Comparison of ENCODE assay signal across 1 cellular context in the genomic region with DNA sequence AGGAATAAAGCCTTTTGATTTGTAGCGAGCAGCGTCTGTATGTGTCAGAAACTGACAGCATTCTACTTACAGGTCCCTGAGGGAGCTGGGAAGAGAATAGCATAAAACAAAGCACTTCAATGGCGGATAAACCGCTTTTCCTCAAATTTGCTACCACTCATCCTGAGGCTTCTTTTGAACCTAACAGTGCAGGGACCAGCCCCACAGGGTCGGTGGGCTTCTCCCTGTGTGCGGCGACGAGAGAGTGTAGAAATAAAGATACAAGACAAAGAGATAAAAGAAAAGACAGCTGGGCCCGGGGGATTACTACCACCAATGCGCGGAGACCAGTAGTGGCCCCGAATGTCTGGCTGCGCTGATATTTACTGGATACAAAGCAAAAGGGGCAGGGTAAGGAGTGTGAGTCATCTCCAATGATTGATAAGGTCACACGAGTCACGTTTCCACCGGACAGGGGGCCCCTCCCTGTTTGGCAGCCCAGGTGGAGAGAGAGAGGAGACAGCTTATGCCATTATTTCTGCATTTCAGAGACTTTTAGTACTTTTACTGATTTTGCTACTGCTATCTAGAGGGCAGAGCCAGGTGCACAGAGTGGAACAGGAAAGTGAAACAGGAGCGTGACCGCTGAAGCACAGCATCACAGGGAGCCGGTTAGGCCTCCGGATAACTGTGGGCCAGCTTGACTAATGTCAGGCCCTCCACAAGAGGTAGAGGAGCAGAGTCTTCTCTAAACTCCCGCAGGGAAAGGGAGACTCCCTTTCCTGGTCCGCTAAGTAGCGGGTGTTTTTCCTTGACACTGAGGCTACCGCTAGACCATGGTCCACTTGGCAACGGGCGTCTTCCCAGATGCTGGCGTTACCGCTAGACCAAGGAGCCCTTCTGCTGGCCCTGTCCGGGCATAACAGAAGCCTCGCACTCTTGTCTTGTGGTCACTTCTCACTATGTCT.
TF ChIP-seq lines count a peak whose summit lies in the region.
"Not testable (repeated sequence)": the region's sequence is repeated elsewhere in the genome, so short reads cannot be mapped to it uniquely, and the experiment has no call there.

No MANE protein-coding gene starts in this region.

TF ChIP-seq in K562, 482 proteins besides CTCF, POLR2A, EP300 and RAD21 (continued from another document and continues in another):
- TF ChIP-seq, protein P1, sequence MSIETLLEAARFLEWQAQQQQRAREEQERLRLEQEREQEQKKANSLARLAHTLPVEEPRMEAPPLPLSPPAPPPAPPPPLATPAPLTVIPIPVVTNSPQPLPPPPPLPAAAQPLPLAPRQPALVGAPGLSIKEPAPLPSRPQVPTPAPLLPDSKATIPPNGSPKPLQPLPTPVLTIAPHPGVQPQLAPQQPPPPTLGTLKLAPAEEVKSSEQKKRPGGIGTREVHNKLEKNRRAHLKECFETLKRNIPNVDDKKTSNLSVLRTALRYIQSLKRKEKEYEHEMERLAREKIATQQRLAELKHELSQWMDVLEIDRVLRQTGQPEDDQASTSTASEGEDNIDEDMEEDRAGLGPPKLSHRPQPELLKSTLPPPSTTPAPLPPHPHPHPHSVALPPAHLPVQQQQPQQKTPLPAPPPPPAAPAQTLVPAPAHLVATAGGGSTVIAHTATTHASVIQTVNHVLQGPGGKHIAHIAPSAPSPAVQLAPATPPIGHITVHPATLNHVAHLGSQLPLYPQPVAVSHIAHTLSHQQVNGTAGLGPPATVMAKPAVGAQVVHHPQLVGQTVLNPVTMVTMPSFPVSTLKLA (conservative IDR thresholded peaks at IDR 0.05) = peak; percentile 72 to 85
- TF ChIP-seq RAD51 (IDR thresholded peaks at IDR 0.05; ENCODE audit: borderline replicate concordance, low read depth) (0 out of 2 replicates have a peak, but pooled peaks have one; percentile 19), TOE1 (IDR thresholded peaks at IDR 0.05; ENCODE audit: borderline replicate concordance) (peak; percentile 73; the same call in 1 of the 2 replicates), ZNF589 (CRISPR knock-in tag; IDR thresholded peaks at IDR 0.05; ENCODE audit: low read depth) (peak; percentile 56; the same call in 1 of the 2 replicates), FOSL1 (tag; conservative IDR thresholded peaks at IDR 0.05) (peak; percentile 98), LCOR (CRISPR knock-in tag; IDR thresholded peaks at IDR 0.05) (peak; percentile 38; the same call in 1 of the 2 replicates), SRF (CRISPR knock-in tag; IDR thresholded peaks at IDR 0.05) (peak in 1 of 2 experiments; percentile 78; a peak in 2 of 4 replicates), ZNF134 (CRISPR knock-in tag; conservative IDR thresholded peaks at IDR 0.05) (0 out of 2 replicates have a peak, but pooled peaks have one; percentile 35), ZNF584 (CRISPR knock-in tag; IDR thresholded peaks at IDR 0.05; ENCODE audit: low read depth) (peak; percentile 72), PHTF2 (CRISPR knock-in tag; IDR thresholded peaks at IDR 0.05) (0 out of 2 replicates have a peak, but pooled peaks have one; percentile 47), ZNF695 (CRISPR knock-in tag; IDR thresholded peaks at IDR 0.05) (peak; percentile 72; the same call in 1 of the 2 replicates), KDM1A (IDR thresholded peaks at IDR 0.05) (peak; percentile 66 to 80; a peak in 3 of 4 replicates), TEAD1 (CRISPR knock-in tag; IDR thresholded peaks at IDR 0.05) (peak; percentile 26 to 30; a peak in 1 of 4 replicates), HDAC3 (IDR thresholded peaks at IDR 0.05; ENCODE audit: borderline replicate concordance, partially characterized antibody) (peak; percentile 83), RHOXF2B (CRISPR knock-in tag; conservative IDR thresholded peaks at IDR 0.05) (peak; percentile 47), DMBX1 (CRISPR knock-in tag; IDR thresholded peaks at IDR 0.05; ENCODE audit: borderline replicate concordance) (peak; percentile 38; the same call in 1 of the 2 replicates), ZBED1 (IDR thresholded peaks at IDR 0.05) (peak; percentile 85; the same call in 1 of the 2 replicates), FOXK2 (conservative IDR thresholded peaks at IDR 0.05 in 1 of 2, IDR thresholded peaks at IDR 0.05 in 1 of 2; ENCODE audit: low read depth in 2 of 2) (peak; percentile 54 to 76), KDM5B (IDR thresholded peaks at IDR 0.05; ENCODE audit: insufficient replicate concordance, low read depth, low read length) (peak; percentile 76), GABPB1 (CRISPR knock-in tag; IDR thresholded peaks at IDR 0.05) (peak; percentile 58), CBFA2T3 (IDR thresholded peaks at IDR 0.05) (peak; percentile 93), YY1 (IDR thresholded peaks at IDR 0.05; ENCODE audit: borderline replicate concordance in 1 of 3, control insufficient read depth in 1 of 3, extremely low read depth in 1 of 3, insufficient read depth in 3 of 3, insufficient read length in 1 of 3, insufficient replicate concordance in 2 of 3, low read depth in 1 of 3, low read length in 2 of 3) (peak in 1 of 3 experiments; percentile 11), NCOA1 (IDR thresholded peaks at IDR 0.05; ENCODE audit: low read depth) (peak; percentile 51; the same call in 1 of the 2 replicates), ELF4 (CRISPR knock-in tag; IDR thresholded peaks at IDR 0.05) (peak; percentile 50; the same call in 1 of the 2 replicates), MYNN (IDR thresholded peaks at IDR 0.05) (peak; percentile 88), ZNF324 (CRISPR knock-in tag; IDR thresholded peaks at IDR 0.05) (0 out of 2 replicates have a peak, but pooled peaks have one; percentile 48), NRF1 (conservative IDR thresholded peaks at IDR 0.05 in 1 of 2, IDR thresholded peaks at IDR 0.05 in 1 of 2) (peak; percentile 27 to 46; a peak in 2 of 4 replicates), HDAC2 (IDR thresholded peaks at IDR 0.05) (peak; percentile 70), TAF1 (IDR thresholded peaks at IDR 0.05; ENCODE audit: control insufficient read depth, extremely low read depth, insufficient read depth, low read length, severe bottlenecking) (peak; percentile 26), PHB (CRISPR knock-in tag; IDR thresholded peaks at IDR 0.05) (peak; percentile 49; the same call in 1 of the 2 replicates)
- not testable (repeated sequence) for TF ChIP-seq TOE1 (CRISPR knock-in tag; IDR thresholded peaks at IDR 0.05; ENCODE audit: borderline replicate concordance, low read depth); MYNN (CRISPR knock-in tag; IDR thresholded peaks at IDR 0.05)
- TF ChIP-seq, protein P2, sequence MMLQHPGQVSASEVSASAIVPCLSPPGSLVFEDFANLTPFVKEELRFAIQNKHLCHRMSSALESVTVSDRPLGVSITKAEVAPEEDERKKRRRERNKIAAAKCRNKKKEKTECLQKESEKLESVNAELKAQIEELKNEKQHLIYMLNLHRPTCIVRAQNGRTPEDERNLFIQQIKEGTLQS (IDR thresholded peaks at IDR 0.05) = peak; percentile 98
- TF ChIP-seq, protein P2 (CRISPR knock-in tag; conservative IDR thresholded peaks at IDR 0.05) = peak; percentile 96
- TF ChIP-seq, protein P3, sequence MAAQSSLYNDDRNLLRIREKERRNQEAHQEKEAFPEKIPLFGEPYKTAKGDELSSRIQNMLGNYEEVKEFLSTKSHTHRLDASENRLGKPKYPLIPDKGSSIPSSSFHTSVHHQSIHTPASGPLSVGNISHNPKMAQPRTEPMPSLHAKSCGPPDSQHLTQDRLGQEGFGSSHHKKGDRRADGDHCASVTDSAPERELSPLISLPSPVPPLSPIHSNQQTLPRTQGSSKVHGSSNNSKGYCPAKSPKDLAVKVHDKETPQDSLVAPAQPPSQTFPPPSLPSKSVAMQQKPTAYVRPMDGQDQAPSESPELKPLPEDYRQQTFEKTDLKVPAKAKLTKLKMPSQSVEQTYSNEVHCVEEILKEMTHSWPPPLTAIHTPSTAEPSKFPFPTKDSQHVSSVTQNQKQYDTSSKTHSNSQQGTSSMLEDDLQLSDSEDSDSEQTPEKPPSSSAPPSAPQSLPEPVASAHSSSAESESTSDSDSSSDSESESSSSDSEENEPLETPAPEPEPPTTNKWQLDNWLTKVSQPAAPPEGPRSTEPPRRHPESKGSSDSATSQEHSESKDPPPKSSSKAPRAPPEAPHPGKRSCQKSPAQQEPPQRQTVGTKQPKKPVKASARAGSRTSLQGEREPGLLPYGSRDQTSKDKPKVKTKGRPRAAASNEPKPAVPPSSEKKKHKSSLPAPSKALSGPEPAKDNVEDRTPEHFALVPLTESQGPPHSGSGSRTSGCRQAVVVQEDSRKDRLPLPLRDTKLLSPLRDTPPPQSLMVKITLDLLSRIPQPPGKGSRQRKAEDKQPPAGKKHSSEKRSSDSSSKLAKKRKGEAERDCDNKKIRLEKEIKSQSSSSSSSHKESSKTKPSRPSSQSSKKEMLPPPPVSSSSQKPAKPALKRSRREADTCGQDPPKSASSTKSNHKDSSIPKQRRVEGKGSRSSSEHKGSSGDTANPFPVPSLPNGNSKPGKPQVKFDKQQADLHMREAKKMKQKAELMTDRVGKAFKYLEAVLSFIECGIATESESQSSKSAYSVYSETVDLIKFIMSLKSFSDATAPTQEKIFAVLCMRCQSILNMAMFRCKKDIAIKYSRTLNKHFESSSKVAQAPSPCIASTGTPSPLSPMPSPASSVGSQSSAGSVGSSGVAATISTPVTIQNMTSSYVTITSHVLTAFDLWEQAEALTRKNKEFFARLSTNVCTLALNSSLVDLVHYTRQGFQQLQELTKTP (IDR thresholded peaks at IDR 0.05; ENCODE audit: low read depth in 1 of 2, partially characterized antibody in 2 of 2) = peak; percentile 32 to 80
- TF ChIP-seq, protein P4, sequence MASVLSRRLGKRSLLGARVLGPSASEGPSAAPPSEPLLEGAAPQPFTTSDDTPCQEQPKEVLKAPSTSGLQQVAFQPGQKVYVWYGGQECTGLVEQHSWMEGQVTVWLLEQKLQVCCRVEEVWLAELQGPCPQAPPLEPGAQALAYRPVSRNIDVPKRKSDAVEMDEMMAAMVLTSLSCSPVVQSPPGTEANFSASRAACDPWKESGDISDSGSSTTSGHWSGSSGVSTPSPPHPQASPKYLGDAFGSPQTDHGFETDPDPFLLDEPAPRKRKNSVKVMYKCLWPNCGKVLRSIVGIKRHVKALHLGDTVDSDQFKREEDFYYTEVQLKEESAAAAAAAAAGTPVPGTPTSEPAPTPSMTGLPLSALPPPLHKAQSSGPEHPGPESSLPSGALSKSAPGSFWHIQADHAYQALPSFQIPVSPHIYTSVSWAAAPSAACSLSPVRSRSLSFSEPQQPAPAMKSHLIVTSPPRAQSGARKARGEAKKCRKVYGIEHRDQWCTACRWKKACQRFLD (CRISPR knock-in tag; IDR thresholded peaks at IDR 0.05) = peak; percentile 69; the same call in 1 of the 2 replicates
- TF ChIP-seq, protein P5, sequence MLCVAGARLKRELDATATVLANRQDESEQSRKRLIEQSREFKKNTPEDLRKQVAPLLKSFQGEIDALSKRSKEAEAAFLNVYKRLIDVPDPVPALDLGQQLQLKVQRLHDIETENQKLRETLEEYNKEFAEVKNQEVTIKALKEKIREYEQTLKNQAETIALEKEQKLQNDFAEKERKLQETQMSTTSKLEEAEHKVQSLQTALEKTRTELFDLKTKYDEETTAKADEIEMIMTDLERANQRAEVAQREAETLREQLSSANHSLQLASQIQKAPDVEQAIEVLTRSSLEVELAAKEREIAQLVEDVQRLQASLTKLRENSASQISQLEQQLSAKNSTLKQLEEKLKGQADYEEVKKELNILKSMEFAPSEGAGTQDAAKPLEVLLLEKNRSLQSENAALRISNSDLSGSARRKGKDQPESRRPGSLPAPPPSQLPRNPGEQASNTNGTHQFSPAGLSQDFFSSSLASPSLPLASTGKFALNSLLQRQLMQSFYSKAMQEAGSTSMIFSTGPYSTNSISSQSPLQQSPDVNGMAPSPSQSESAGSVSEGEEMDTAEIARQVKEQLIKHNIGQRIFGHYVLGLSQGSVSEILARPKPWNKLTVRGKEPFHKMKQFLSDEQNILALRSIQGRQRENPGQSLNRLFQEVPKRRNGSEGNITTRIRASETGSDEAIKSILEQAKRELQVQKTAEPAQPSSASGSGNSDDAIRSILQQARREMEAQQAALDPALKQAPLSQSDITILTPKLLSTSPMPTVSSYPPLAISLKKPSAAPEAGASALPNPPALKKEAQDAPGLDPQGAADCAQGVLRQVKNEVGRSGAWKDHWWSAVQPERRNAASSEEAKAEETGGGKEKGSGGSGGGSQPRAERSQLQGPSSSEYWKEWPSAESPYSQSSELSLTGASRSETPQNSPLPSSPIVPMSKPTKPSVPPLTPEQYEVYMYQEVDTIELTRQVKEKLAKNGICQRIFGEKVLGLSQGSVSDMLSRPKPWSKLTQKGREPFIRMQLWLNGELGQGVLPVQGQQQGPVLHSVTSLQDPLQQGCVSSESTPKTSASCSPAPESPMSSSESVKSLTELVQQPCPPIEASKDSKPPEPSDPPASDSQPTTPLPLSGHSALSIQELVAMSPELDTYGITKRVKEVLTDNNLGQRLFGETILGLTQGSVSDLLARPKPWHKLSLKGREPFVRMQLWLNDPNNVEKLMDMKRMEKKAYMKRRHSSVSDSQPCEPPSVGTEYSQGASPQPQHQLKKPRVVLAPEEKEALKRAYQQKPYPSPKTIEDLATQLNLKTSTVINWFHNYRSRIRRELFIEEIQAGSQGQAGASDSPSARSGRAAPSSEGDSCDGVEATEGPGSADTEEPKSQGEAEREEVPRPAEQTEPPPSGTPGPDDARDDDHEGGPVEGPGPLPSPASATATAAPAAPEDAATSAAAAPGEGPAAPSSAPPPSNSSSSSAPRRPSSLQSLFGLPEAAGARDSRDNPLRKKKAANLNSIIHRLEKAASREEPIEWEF (CRISPR knock-in tag; IDR thresholded peaks at IDR 0.05) = 0 out of 2 replicates have a peak, but pooled peaks have one; percentile 79
- TF ChIP-seq, protein P6, sequence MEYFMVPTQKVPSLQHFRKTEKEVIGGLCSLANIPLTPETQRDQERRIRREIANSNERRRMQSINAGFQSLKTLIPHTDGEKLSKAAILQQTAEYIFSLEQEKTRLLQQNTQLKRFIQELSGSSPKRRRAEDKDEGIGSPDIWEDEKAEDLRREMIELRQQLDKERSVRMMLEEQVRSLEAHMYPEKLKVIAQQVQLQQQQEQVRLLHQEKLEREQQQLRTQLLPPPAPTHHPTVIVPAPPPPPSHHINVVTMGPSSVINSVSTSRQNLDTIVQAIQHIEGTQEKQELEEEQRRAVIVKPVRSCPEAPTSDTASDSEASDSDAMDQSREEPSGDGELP (CRISPR knock-in tag; IDR thresholded peaks at IDR 0.05; ENCODE audit: borderline replicate concordance) = peak; percentile 84
- TF ChIP-seq, protein P7, sequence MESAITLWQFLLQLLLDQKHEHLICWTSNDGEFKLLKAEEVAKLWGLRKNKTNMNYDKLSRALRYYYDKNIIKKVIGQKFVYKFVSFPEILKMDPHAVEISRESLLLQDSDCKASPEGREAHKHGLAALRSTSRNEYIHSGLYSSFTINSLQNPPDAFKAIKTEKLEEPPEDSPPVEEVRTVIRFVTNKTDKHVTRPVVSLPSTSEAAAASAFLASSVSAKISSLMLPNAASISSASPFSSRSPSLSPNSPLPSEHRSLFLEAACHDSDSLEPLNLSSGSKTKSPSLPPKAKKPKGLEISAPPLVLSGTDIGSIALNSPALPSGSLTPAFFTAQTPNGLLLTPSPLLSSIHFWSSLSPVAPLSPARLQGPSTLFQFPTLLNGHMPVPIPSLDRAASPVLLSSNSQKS (CRISPR knock-in tag; IDR thresholded peaks at IDR 0.05) = peak; percentile 47; the same call in 1 of the 2 replicates
- TF ChIP-seq, protein P8, sequence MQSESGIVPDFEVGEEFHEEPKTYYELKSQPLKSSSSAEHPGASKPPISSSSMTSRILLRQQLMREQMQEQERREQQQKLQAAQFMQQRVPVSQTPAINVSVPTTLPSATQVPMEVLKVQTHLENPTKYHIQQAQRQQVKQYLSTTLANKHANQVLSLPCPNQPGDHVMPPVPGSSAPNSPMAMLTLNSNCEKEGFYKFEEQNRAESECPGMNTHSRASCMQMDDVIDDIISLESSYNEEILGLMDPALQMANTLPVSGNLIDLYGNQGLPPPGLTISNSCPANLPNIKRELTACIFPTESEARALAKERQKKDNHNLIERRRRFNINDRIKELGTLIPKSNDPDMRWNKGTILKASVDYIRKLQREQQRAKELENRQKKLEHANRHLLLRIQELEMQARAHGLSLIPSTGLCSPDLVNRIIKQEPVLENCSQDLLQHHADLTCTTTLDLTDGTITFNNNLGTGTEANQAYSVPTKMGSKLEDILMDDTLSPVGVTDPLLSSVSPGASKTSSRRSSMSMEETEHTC (IDR thresholded peaks at IDR 0.05) = peak; percentile 70
